In genomic region chr5:168073311-168073710, GRCh38 we compare ENCODE assay signal across 13 cellular contexts.
"Had no signal": no experiment of that assay in that cellular context is flagged by ENCODE, and none has a peak within 500 bp of the region (broad histone marks: within the 10 kb centered on the region; RNA-seq: fewer than 3 reads in every experiment).

No MANE protein-coding gene starts in this region.

- H3K9me3 ChIP-seq: ascending aorta, breast epithelium, mucosa of descending colon, prostate gland, right atrium auricular region, thoracic aorta had no signal

- H3K27ac ChIP-seq: ascending aorta, breast epithelium, prostate gland, right atrium auricular region, thoracic aorta had no signal

- H3K27me3 Mint-ChIP-seq: activated naive CD4-positive, alpha-beta T cell treated with anti-CD3 and anti-CD28 coated beads, Interleukin-2, amount 50 U/mL, for 24 hours; memory B cell; naive B cell had no signal

- H3K4me1 ChIP-seq: ascending aorta, breast epithelium, prostate gland, right atrium auricular region had no signal

- H3K9me3 Mint-ChIP-seq: activated naive CD4-positive, alpha-beta T cell treated with anti-CD3 and anti-CD28 coated beads, Interleukin-2, amount 50 U/mL, for 24 hours had no signal

- H3K4me3 ChIP-seq: ascending aorta, breast epithelium, mucosa of descending colon, prostate gland, right atrium auricular region, thoracic aorta had no signal

- ATAC-seq: mucosa of descending colon had no signal

- H3K27ac Mint-ChIP-seq: activated naive CD4-positive, alpha-beta T cell treated with anti-CD3 and anti-CD28 coated beads, Interleukin-2, amount 50 U/mL, for 24 hours; memory B cell; naive B cell had no signal

- H3K4me1 Mint-ChIP-seq: activated naive CD4-positive, alpha-beta T cell treated with anti-CD3 and anti-CD28 coated beads, Interleukin-2, amount 50 U/mL, for 24 hours; memory B cell had no signal

- H3K4me3 Mint-ChIP-seq: activated naive CD4-positive, alpha-beta T cell treated with anti-CD3 and anti-CD28 coated beads, Interleukin-2, amount 50 U/mL, for 24 hours; memory B cell; naive B cell had no signal

- H3K27me3 ChIP-seq: ascending aorta, breast epithelium, right atrium auricular region had no signal

- DNase-seq: activated CD4-positive, alpha-beta T cell treated with anti-CD3 and anti-CD28 coated beads, Interleukin-2, amount 50 U/mL, for 4 hours; activated gamma-delta T cell; cerebellar nuclear complex; effector CD4-positive, alpha-beta T cell; mucosa of descending colon; naive B cell had no signal

- H3K36me3 ChIP-seq: ascending aorta, breast epithelium, prostate gland, right atrium auricular region, thoracic aorta had no signal
